Comparison of ENCODE assay signal across 27 cellular contexts in genomic region chr4:27062256-27062655, GRCh38.
DNase-seq lines count a peak whose midpoint lies in the region; FAIRE-seq and TF ChIP-seq lines count a peak whose summit lies in the region.
"Had no signal": no experiment of that assay in that cellular context is flagged by ENCODE, and none has a peak within 500 bp of the region (broad histone marks: within the 10 kb centered on the region; RNA-seq: fewer than 3 reads in every experiment).

No MANE protein-coding gene starts in this region.

- no peaks in the 10 kb centered on the region for H3K27me3 Mint-ChIP-seq in activated CD4-positive, alpha-beta T cell treated with anti-CD3 and anti-CD28 coated beads, Interleukin-2, amount 10 ng/mL, durations not matched to agents 24 days and 14 days
- peaks cover 2% of the 10 kb centered on the region for H3K27me3 Mint-ChIP-seq in nephron progenitor cell (ENCODE audit: low read depth, poor library complexity)

- no peaks in the 10 kb centered on the region for H3K36me3 Mint-ChIP-seq in activated CD4-positive, alpha-beta T cell treated with anti-CD3 and anti-CD28 coated beads, Interleukin-2, amount 10 ng/mL, durations not matched to agents 24 days and 14 days (ENCODE audit: low read depth)
- no peaks in the 10 kb centered on the region for H3K36me3 Mint-ChIP-seq in nephron progenitor cell (ENCODE audit: low read depth)
- H3K36me3 Mint-ChIP-seq: CD14-positive monocyte; CD8-positive, alpha-beta memory T cell had no signal

- H3K4me3 ChIP-seq in coronary artery (no peak overlapping the region), vagina (no peak overlapping the region)
- H3K4me3 ChIP-seq: BLaER1 treated with 17β-estradiol and CSF1 and Interleukin-3, amounts not matched to agents 10 nM and 100 nM; HAP-1 had no signal

- H3K9me3 Mint-ChIP-seq in activated CD4-positive, alpha-beta T cell treated with anti-CD3 and anti-CD28 coated beads, Interleukin-2, amount 10 ng/mL, durations not matched to agents 24 days and 14 days, result no peaks in the 10 kb centered on the region
- no peaks in the 10 kb centered on the region for H3K9me3 Mint-ChIP-seq in nephron progenitor cell
- H3K9me3 Mint-ChIP-seq: CD14-positive monocyte; CD4-positive, alpha-beta T cell; CD8-positive, alpha-beta memory T cell; HFFc6 had no signal

- no peak overlapping the region for H3K27ac Mint-ChIP-seq in activated CD4-positive, alpha-beta T cell treated with anti-CD3 and anti-CD28 coated beads, Interleukin-2, amount 10 ng/mL, durations not matched to agents 24 days and 14 days
- peak overlapping the region; percentile 25 for H3K27ac Mint-ChIP-seq in nephron progenitor cell
- H3K27ac Mint-ChIP-seq: CD4-positive, alpha-beta T cell; CD8-positive, alpha-beta memory T cell; HFFc6 had no signal

- no peaks in the 10 kb centered on the region for H3K36me3 ChIP-seq in vagina
- H3K36me3 ChIP-seq: BE2C; BLaER1 treated with 17β-estradiol and CSF1 and Interleukin-3, amounts not matched to agents 10 nM and 100 nM; HAP-1 had no signal

- H3K4me3 Mint-ChIP-seq in activated CD4-positive, alpha-beta T cell treated with anti-CD3 and anti-CD28 coated beads, Interleukin-2, amount 10 ng/mL, durations not matched to agents 24 days and 14 days, result no peak overlapping the region
- H3K4me3 Mint-ChIP-seq in nephron progenitor cell, result no peak overlapping the region
- H3K4me3 Mint-ChIP-seq: CD4-positive, alpha-beta T cell; CD8-positive, alpha-beta memory T cell; HFFc6 had no signal

- intact Hi-C loops in activated CD4-positive, alpha-beta T cell treated with anti-CD3 and anti-CD28 coated beads, Interleukin-2, amount 10 ng/mL, durations not matched to agents 24 days and 14 days (cut with micrococcal nuclease), result no loop called here
- intact Hi-C loops in vagina (cut with DNase I), result no loop called here

- DNase-seq in activated CD4-positive, alpha-beta T cell treated with anti-CD3 and anti-CD28 coated beads, Interleukin-2, amount 10 ng/mL, durations not matched to agents 24 days and 14 days, result peak; percentile 8
- no peak for DNase-seq in activated CD4-positive, alpha-beta T cell treated with anti-CD3 and anti-CD28 coated beads for 1 hour
- DNase-seq in coronary artery (ENCODE audit: low spot score) (peak; percentile 19), nephron progenitor cell (no peak), vagina (ENCODE audit: extremely low spot score in 2 of 2) (peak; percentile 49 to 81), AG20443 (ENCODE audit: low spot score) (no peak), RPMI8226 (no peak), frontal cortex (ENCODE audit: low spot score in 2 of 2) (no peak)
- DNase-seq: AML-193; BE2C; CD4-positive, alpha-beta T cell; CD8-positive, alpha-beta memory T cell; DMS 273 treated with DMSO at 0.1 percent for 48 hours; DMS79; EL; GF-D8; GOT3; HFFc6 had no signal

- no peaks in the 10 kb centered on the region for H3K4me1 Mint-ChIP-seq in activated CD4-positive, alpha-beta T cell treated with anti-CD3 and anti-CD28 coated beads, Interleukin-2, amount 10 ng/mL, durations not matched to agents 24 days and 14 days
- no peaks in the 10 kb centered on the region for H3K4me1 Mint-ChIP-seq in nephron progenitor cell

- no peaks in the 10 kb centered on the region for H3K9me3 ChIP-seq in vagina
- H3K9me3 ChIP-seq: BE2C, HAP-1 had no signal

- no peaks in the 10 kb centered on the region for H3K27me3 ChIP-seq in vagina
- H3K27me3 ChIP-seq: BLaER1 treated with 17β-estradiol and CSF1 and Interleukin-3, amounts not matched to agents 10 nM and 100 nM had no signal

- no peak for FAIRE-seq in frontal cortex (lab: Jason Lieb, UNC)
- FAIRE-seq: A204.1, D721Med, GM12891, GM18507, H54 had no signal

- H3K27ac ChIP-seq in coronary artery (no peak overlapping the region), vagina (no peak overlapping the region)
- H3K27ac ChIP-seq: 22Rv1; BLaER1 treated with 17β-estradiol and CSF1 and Interleukin-3, amounts not matched to agents 10 nM and 100 nM had no signal

- TF ChIP-seq CTCF in coronary artery (IDR thresholded peaks at IDR 0.05), result no peak
- no peak for TF ChIP-seq CTCF in nephron progenitor cell (IDR thresholded peaks at IDR 0.05)
- TF ChIP-seq CTCF in vagina (IDR thresholded peaks at IDR 0.05), result no peak

- no peak for TF ChIP-seq POLR2A in vagina (IDR thresholded peaks at IDR 0.05)

- H3K4me1 ChIP-seq in vagina, result no peaks in the 10 kb centered on the region
- H3K4me1 ChIP-seq: BE2C had no signal

Comparison
In these comparisons a context has a peak if more than half of its experiments do, and no peak if none do; other contexts are left out.
1. DNase-seq: peak in activated CD4-positive, alpha-beta T cell treated with anti-CD3 and anti-CD28 coated beads, Interleukin-2, amount 10 ng/mL, durations not matched to agents 24 days and 14 days (single experiment), coronary artery (single experiment) and vagina (2 of 2); none in activated CD4-positive, alpha-beta T cell treated with anti-CD3 and anti-CD28 coated beads for 1 hour (single experiment), nephron progenitor cell (single experiment), AG20443 (single experiment), RPMI8226 (single experiment) and frontal cortex (0 of 2).